In genomic region chr11:96311120-96311568, GRCh38 we compare ENCODE assay signal across 9 cellular contexts. TPM values are rescaled to one million over a fixed set of nuclear protein-coding genes. Genes with fewer than 3 reads are reported as not detected.
A peak's percentile ranks its signal among the peaks of the same experiment; 100 is the strongest.
DNase-seq lines count a peak whose midpoint lies in the region; ATAC-seq and TF ChIP-seq lines count a peak whose summit lies in the region.
"Had no signal": no experiment of that assay in that cellular context is flagged by ENCODE, and none has a peak within 500 bp of the region (broad histone marks: within the 10 kb centered on the region; RNA-seq: fewer than 3 reads in every experiment).

No MANE protein-coding gene starts in this region.

- H3K9me3 ChIP-seq in mesenchymal stem cell (ENCODE audit: control insufficient read depth, low read length) = no peaks in the 10 kb centered on the region

- POLR2A ChIA-PET in AG04449 (lab: Yijun Ruan, JAX) = interaction anchor here (1.4 kb wide), 1 partner anchor 32 kb away, joined by 4 read pairs; the partner anchor contains the start of gene MAML2

- no peak overlapping the region for H3K18ac ChIP-seq in mesenchymal stem cell (ENCODE audit: low read depth in 1 of 2, low read length in 2 of 2)

- H2BK12ac ChIP-seq in mesenchymal stem cell (ENCODE audit: low read length in 2 of 2) = peak overlapping the region in 1 of 2 experiments; percentile 59

- 20% methylated on average over 1 of the region's 2 CpGs for WGBS in mesenchymal stem cell
- WGBS in lower leg skin, 2 donors = 41 to 44% methylated on average over 2 of the region's 2 CpGs

- H4K91ac ChIP-seq in mesenchymal stem cell (ENCODE audit: low read length) = no peak overlapping the region

- H3K14ac ChIP-seq in mesenchymal stem cell (ENCODE audit: low read length in 2 of 2) = no peak overlapping the region

- no peak overlapping the region for H2BK120ac ChIP-seq in mesenchymal stem cell (ENCODE audit: low read depth, low read length)

- H3K27me3 ChIP-seq in brain microvascular endothelial cell (replicated peaks) (no peaks in the 10 kb centered on the region), mesenchymal stem cell (ENCODE audit: control insufficient read depth in 1 of 2, insufficient read depth in 1 of 2, low read length in 2 of 2) (no peaks in the 10 kb centered on the region)

- intact Hi-C loops in lower leg skin (cut with DNase I; ENCODE audit: low total_unique reads) = no loop called here

- no peak overlapping the region for H4K8ac ChIP-seq in mesenchymal stem cell (ENCODE audit: low read length)

- H3K27ac ChIP-seq in brain microvascular endothelial cell = peak overlapping the region; percentile 76
- peak overlapping the region; percentile 47 for H3K27ac ChIP-seq in mesenchymal stem cell (ENCODE audit: low read length, poor library complexity, severe bottlenecking)

- in situ Hi-C loops in brain microvascular endothelial cell (cut with HindIII; ENCODE audit: low pct_ligation_motif_present, low sequenced_read_pairs) = no loop called here

- H3K4me2 ChIP-seq in mesenchymal stem cell (ENCODE audit: low read length, poor library complexity, severe bottlenecking) = no peak overlapping the region

- no peaks in the 10 kb centered on the region for H3K36me3 ChIP-seq in brain microvascular endothelial cell (replicated peaks)
- H3K36me3 ChIP-seq in mesenchymal stem cell (ENCODE audit: control insufficient read depth in 1 of 2, insufficient read depth in 2 of 2, low read depth in 1 of 2, low read length in 2 of 2) = no peaks in the 10 kb centered on the region

- no peak overlapping the region for H3K23ac ChIP-seq in mesenchymal stem cell (ENCODE audit: low read length in 2 of 2)

- H3K9ac ChIP-seq in mesenchymal stem cell (ENCODE audit: low read length) = peak overlapping the region; percentile 41

- H3K79me1 ChIP-seq in mesenchymal stem cell (replicated peaks; ENCODE audit: low read length, poor library complexity, severe bottlenecking) = peaks cover 10% of the 10 kb centered on the region

- no peak for TF ChIP-seq POLR2A in lower leg skin (IDR thresholded peaks at IDR 0.05)

- H3K4me3 ChIP-seq in AG04449 (ENCODE audit: low read depth, low read length) (no peak overlapping the region), brain microvascular endothelial cell (ENCODE audit: low read depth, low read length) (no peak overlapping the region), mesenchymal stem cell (ENCODE audit: insufficient read depth in 1 of 2, low read depth in 1 of 2, low read length in 2 of 2) (peak overlapping the region in 1 of 2 experiments; percentile 38), lower leg skin (ENCODE audit: low read depth, poor library complexity, severe bottlenecking) (no peak overlapping the region)

- CTCF ChIA-PET in AG04449 (lab: Yijun Ruan, JAX) = interaction anchor here (0.7 to 2.5 kb wide), 7 partner anchors 11 to 147 kb away, joined by 3 to 10 read pairs (median 4); no protein-coding TSS in a partner anchor

- peaks cover 6% of the 10 kb centered on the region for H3K4me1 ChIP-seq in mesenchymal stem cell (ENCODE audit: control insufficient read depth, insufficient read depth, low read depth, low read length)

- DNase-seq in AG04449 (ENCODE audit: low read depth, low spot score) (peak; percentile 53), HS-27A (ENCODE audit: low read depth) (peak; percentile 87), brain microvascular endothelial cell (peak; percentile 73), mesenchymal stem cell (no peak), NCI-H1417 treated with DMSO at 0.1 percent for 48 hours (lab: John Stamatoyannopoulos, UW) (no peak), lower leg skin (ENCODE audit: low spot score in 2 of 2) (no peak), midbrain (lab: John Stamatoyannopoulos, UW) (no peak)
- DNase-seq: activated CD8-positive, alpha-beta T cell treated with anti-CD3 and anti-CD28 coated beads for 36 hours had no signal

- peak overlapping the region; percentile 40 for H2AK5ac ChIP-seq in mesenchymal stem cell (ENCODE audit: low read length, severe bottlenecking)

- H3K4ac ChIP-seq in mesenchymal stem cell (ENCODE audit: low read depth in 1 of 2, low read length in 2 of 2) = peak overlapping the region in 1 of 2 experiments; percentile 19

- ATAC-seq in HG02870 (IDR thresholded peaks at IDR 0.05; ENCODE audit: unreplicated experiment) = no peak
- ATAC-seq: activated CD8-positive, alpha-beta T cell treated with anti-CD3 and anti-CD28 coated beads for 36 hours had no signal

- TF ChIP-seq CTCF in AG04449 (IDR thresholded peaks at IDR 0.05; ENCODE audit: insufficient read depth, low read length, missing control alignments) (no peak), brain microvascular endothelial cell (IDR thresholded peaks at IDR 0.05; ENCODE audit: low read depth, low read length, missing control alignments) (no peak), lower leg skin (IDR thresholded peaks at IDR 0.05) (no peak)

- no peak overlapping the region for H2AFZ ChIP-seq in mesenchymal stem cell (ENCODE audit: low read depth, low read length)

- no peak overlapping the region for H2BK5ac ChIP-seq in mesenchymal stem cell (ENCODE audit: low read depth, low read length, poor library complexity, severe bottlenecking)

- H2BK15ac ChIP-seq in mesenchymal stem cell (ENCODE audit: low read depth, poor library complexity, severe bottlenecking) = no peak overlapping the region

RNA-seq across cellular contexts. Expression of gene MAML2, which starts 31.9 kb away (rescaled TPM):
- 33.4 TPM for polyA plus RNA-seq in mesenchymal stem cell (2013, experiment 1 of 2)
- 31.6 TPM for polyA plus RNA-seq in mesenchymal stem cell (2013, experiment 2 of 2)
- total RNA-seq in lower leg skin = 10 to 100 TPM; 17.6 to 31.6 (median 25.8) TPM

Comparison
In these comparisons a context has a peak if more than half of its experiments do, and no peak if none do; other contexts are left out.
1. DNase-seq: peak in AG04449 (single experiment), HS-27A (single experiment) and brain microvascular endothelial cell (single experiment); none in mesenchymal stem cell (single experiment), NCI-H1417 treated with DMSO at 0.1 percent for 48 hours (single experiment), lower leg skin (0 of 2) and midbrain (single experiment).